Comparison of ENCODE assay signal across 1 cellular context in the genomic region with DNA sequence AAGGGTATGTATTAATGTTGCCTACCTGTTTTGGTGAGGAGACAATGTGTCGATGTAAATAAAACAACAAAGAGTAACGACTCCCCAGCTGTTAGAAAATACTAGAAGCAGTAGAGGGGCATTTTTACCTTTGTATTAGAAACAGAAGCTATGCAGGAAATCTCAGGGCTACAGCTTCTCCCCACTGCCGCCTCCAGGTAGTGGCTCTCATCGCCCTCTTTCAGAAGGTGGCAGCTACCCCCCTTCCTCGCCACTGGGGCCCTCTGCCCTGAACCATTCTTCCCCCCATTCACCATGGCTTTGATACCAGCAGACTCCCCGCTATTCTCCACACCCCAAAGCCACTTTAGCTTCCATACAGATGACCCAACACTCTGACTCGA.
A peak's percentile ranks its signal among the peaks of the same experiment; 100 is the strongest.
TF ChIP-seq lines count a peak whose summit lies in the region.

No MANE protein-coding gene starts in this region.

TF ChIP-seq in H1, 55 proteins besides CTCF, POLR2A, EP300 and RAD21:
- no peak for TF ChIP-seq TAF1 (IDR thresholded peaks at IDR 0.05; ENCODE audit: low read depth, low read length)
- TF ChIP-seq KDM1A (IDR thresholded peaks at IDR 0.05; ENCODE audit: borderline replicate concordance, low read length), result peak; percentile 5; the same call in 1 of the 2 replicates
- TF ChIP-seq, protein P1, sequence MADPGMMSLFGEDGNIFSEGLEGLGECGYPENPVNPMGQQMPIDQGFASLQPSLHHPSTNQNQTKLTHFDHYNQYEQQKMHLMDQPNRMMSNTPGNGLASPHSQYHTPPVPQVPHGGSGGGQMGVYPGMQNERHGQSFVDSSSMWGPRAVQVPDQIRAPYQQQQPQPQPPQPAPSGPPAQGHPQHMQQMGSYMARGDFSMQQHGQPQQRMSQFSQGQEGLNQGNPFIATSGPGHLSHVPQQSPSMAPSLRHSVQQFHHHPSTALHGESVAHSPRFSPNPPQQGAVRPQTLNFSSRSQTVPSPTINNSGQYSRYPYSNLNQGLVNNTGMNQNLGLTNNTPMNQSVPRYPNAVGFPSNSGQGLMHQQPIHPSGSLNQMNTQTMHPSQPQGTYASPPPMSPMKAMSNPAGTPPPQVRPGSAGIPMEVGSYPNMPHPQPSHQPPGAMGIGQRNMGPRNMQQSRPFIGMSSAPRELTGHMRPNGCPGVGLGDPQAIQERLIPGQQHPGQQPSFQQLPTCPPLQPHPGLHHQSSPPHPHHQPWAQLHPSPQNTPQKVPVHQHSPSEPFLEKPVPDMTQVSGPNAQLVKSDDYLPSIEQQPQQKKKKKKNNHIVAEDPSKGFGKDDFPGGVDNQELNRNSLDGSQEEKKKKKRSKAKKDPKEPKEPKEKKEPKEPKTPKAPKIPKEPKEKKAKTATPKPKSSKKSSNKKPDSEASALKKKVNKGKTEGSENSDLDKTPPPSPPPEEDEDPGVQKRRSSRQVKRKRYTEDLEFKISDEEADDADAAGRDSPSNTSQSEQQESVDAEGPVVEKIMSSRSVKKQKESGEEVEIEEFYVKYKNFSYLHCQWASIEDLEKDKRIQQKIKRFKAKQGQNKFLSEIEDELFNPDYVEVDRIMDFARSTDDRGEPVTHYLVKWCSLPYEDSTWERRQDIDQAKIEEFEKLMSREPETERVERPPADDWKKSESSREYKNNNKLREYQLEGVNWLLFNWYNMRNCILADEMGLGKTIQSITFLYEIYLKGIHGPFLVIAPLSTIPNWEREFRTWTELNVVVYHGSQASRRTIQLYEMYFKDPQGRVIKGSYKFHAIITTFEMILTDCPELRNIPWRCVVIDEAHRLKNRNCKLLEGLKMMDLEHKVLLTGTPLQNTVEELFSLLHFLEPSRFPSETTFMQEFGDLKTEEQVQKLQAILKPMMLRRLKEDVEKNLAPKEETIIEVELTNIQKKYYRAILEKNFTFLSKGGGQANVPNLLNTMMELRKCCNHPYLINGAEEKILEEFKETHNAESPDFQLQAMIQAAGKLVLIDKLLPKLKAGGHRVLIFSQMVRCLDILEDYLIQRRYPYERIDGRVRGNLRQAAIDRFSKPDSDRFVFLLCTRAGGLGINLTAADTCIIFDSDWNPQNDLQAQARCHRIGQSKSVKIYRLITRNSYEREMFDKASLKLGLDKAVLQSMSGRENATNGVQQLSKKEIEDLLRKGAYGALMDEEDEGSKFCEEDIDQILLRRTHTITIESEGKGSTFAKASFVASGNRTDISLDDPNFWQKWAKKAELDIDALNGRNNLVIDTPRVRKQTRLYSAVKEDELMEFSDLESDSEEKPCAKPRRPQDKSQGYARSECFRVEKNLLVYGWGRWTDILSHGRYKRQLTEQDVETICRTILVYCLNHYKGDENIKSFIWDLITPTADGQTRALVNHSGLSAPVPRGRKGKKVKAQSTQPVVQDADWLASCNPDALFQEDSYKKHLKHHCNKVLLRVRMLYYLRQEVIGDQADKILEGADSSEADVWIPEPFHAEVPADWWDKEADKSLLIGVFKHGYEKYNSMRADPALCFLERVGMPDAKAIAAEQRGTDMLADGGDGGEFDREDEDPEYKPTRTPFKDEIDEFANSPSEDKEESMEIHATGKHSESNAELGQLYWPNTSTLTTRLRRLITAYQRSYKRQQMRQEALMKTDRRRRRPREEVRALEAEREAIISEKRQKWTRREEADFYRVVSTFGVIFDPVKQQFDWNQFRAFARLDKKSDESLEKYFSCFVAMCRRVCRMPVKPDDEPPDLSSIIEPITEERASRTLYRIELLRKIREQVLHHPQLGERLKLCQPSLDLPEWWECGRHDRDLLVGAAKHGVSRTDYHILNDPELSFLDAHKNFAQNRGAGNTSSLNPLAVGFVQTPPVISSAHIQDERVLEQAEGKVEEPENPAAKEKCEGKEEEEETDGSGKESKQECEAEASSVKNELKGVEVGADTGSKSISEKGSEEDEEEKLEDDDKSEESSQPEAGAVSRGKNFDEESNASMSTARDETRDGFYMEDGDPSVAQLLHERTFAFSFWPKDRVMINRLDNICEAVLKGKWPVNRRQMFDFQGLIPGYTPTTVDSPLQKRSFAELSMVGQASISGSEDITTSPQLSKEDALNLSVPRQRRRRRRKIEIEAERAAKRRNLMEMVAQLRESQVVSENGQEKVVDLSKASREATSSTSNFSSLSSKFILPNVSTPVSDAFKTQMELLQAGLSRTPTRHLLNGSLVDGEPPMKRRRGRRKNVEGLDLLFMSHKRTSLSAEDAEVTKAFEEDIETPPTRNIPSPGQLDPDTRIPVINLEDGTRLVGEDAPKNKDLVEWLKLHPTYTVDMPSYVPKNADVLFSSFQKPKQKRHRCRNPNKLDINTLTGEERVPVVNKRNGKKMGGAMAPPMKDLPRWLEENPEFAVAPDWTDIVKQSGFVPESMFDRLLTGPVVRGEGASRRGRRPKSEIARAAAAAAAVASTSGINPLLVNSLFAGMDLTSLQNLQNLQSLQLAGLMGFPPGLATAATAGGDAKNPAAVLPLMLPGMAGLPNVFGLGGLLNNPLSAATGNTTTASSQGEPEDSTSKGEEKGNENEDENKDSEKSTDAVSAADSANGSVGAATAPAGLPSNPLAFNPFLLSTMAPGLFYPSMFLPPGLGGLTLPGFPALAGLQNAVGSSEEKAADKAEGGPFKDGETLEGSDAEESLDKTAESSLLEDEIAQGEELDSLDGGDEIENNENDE (IDR thresholded peaks at IDR 0.05; ENCODE audit: insufficient replicate concordance, low read length), result peak; percentile 16
- no peak for TF ChIP-seq JUND (IDR thresholded peaks at IDR 0.05; ENCODE audit: low read length)
